Comparison of ENCODE assay signal across 2 cellular contexts in the genomic region with DNA sequence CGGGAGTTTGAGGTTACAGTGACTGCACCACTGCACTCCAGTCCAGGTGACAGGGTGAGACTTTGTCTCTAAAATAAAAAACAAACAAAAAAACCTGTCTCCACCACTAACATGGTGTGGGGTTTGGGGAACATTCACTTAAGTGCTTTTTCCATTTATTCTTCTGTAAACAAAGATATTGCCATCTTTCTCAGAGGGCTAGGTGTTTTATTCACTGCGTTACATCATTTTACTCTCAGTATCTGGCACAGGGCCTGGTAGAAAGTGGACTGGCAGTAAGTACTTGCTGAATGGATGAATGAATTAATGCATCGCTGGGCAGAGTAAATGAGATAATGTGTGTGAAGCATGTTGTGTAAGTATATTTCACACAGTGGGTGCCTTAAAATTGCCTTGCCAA.
TF ChIP-seq lines count a peak whose summit lies in the region.

No MANE protein-coding gene starts in this region.

TF ChIP-seq in HEK293, 187 proteins besides CTCF, POLR2A, EP300 and RAD21 (continued from another document and continues in another):
- TF ChIP-seq, protein P1, sequence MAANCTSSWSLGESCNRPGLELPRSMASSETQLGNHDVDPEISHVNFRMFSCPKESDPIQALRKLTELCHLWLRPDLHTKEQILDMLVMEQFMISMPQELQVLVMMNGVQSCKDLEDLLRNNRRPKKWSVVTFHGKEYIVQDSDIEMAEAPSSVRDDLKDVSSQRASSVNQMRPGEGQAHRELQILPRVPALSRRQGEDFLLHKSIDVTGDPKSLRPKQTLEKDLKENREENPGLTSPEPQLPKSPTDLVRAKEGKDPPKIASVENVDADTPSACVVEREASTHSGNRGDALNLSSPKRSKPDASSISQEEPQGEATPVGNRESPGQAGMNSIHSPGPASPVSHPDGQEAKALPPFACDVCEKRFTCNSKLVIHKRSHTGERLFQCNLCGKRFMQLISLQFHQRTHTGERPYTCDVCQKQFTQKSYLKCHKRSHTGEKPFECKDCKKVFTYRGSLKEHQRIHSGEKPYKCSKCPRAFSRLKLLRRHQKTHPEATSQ (tag by site-specific recombination; IDR thresholded peaks at IDR 0.05): no peak
- TF ChIP-seq ZNF558 (tag by site-specific recombination; IDR thresholded peaks at IDR 0.05) (no peak), ZNF747 (tag by site-specific recombination; IDR thresholded peaks at IDR 0.05) (no peak), ZNF629 (tag by site-specific recombination; IDR thresholded peaks at IDR 0.05) (0 out of 2 replicates have a peak, but pooled peaks have one; percentile 16), ZNF423 (tag by site-specific recombination; IDR thresholded peaks at IDR 0.05) (no peak), ZNF426 (tag by site-specific recombination; IDR thresholded peaks at IDR 0.05) (no peak), ZNF24 (tag by site-specific recombination; IDR thresholded peaks at IDR 0.05) (peak; percentile 68; the same call in 1 of the 2 replicates), ZNF266 (tag by site-specific recombination; IDR thresholded peaks at IDR 0.05; ENCODE audit: low read depth) (no peak), ZNF10 (tag by site-specific recombination; IDR thresholded peaks at IDR 0.05) (no peak), KLF1 (tag by site-specific recombination; IDR thresholded peaks at IDR 0.05) (no peak), ZNF654 (tag by site-specific recombination; IDR thresholded peaks at IDR 0.05; ENCODE audit: low read depth) (no peak), ZNF202 (tag by site-specific recombination; IDR thresholded peaks at IDR 0.05; ENCODE audit: borderline replicate concordance) (no peak), ZNF239 (tag by site-specific recombination; IDR thresholded peaks at IDR 0.05) (no peak), ZNF335 (tag by site-specific recombination; conservative IDR thresholded peaks at IDR 0.05) (no peak)
- TF ChIP-seq, protein P2, sequence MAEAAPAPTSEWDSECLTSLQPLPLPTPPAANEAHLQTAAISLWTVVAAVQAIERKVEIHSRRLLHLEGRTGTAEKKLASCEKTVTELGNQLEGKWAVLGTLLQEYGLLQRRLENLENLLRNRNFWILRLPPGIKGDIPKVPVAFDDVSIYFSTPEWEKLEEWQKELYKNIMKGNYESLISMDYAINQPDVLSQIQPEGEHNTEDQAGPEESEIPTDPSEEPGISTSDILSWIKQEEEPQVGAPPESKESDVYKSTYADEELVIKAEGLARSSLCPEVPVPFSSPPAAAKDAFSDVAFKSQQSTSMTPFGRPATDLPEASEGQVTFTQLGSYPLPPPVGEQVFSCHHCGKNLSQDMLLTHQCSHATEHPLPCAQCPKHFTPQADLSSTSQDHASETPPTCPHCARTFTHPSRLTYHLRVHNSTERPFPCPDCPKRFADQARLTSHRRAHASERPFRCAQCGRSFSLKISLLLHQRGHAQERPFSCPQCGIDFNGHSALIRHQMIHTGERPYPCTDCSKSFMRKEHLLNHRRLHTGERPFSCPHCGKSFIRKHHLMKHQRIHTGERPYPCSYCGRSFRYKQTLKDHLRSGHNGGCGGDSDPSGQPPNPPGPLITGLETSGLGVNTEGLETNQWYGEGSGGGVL (tag by site-specific recombination; IDR thresholded peaks at IDR 0.05): no peak
- TF ChIP-seq, protein P3, sequence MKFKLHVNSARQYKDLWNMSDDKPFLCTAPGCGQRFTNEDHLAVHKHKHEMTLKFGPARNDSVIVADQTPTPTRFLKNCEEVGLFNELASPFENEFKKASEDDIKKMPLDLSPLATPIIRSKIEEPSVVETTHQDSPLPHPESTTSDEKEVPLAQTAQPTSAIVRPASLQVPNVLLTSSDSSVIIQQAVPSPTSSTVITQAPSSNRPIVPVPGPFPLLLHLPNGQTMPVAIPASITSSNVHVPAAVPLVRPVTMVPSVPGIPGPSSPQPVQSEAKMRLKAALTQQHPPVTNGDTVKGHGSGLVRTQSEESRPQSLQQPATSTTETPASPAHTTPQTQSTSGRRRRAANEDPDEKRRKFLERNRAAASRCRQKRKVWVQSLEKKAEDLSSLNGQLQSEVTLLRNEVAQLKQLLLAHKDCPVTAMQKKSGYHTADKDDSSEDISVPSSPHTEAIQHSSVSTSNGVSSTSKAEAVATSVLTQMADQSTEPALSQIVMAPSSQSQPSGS (tag by site-specific recombination; IDR thresholded peaks at IDR 0.05; ENCODE audit: low read depth): no peak
- TF ChIP-seq, protein P4, sequence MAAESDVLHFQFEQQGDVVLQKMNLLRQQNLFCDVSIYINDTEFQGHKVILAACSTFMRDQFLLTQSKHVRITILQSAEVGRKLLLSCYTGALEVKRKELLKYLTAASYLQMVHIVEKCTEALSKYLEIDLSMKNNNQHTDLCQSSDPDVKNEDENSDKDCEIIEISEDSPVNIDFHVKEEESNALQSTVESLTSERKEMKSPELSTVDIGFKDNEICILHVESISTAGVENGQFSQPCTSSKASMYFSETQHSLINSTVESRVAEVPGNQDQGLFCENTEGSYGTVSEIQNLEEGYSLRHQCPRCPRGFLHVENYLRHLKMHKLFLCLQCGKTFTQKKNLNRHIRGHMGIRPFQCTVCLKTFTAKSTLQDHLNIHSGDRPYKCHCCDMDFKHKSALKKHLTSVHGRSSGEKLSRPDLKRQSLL (tag by site-specific recombination; IDR thresholded peaks at IDR 0.05): no peak
- TF ChIP-seq, protein P5, sequence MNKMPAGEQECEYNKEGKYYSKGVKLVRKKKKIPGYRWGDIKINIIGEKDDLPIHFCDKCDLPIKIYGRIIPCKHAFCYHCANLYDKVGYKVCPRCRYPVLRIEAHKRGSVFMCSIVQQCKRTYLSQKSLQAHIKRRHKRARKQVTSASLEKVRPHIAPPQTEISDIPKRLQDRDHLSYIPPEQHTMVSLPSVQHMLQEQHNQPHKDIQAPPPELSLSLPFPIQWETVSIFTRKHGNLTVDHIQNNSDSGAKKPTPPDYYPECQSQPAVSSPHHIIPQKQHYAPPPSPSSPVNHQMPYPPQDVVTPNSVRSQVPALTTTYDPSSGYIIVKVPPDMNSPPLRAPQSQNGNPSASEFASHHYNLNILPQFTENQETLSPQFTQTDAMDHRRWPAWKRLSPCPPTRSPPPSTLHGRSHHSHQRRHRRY (tag by site-specific recombination; IDR thresholded peaks at IDR 0.05): no peak
- TF ChIP-seq, protein P6, sequence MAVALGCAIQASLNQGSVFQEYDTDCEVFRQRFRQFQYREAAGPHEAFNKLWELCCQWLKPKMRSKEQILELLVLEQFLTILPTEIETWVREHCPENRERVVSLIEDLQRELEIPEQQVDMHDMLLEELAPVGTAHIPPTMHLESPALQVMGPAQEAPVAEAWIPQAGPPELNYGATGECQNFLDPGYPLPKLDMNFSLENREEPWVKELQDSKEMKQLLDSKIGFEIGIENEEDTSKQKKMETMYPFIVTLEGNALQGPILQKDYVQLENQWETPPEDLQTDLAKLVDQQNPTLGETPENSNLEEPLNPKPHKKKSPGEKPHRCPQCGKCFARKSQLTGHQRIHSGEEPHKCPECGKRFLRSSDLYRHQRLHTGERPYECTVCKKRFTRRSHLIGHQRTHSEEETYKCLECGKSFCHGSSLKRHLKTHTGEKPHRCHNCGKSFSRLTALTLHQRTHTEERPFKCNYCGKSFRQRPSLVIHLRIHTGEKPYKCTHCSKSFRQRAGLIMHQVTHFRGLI (tag by site-specific recombination; IDR thresholded peaks at IDR 0.05): no peak

TF ChIP-seq in SK-N-SH, 30 proteins besides CTCF, POLR2A, EP300 and RAD21 (continued from another document):
- TF ChIP-seq TEAD4 (IDR thresholded peaks at IDR 0.05; ENCODE audit: borderline replicate concordance, insufficient read depth) (no peak), GATA2 (CRISPR knock-in tag; IDR thresholded peaks at IDR 0.05) (no peak)
